Comparison of ENCODE assay signal across 9 cellular contexts in the genomic region with DNA sequence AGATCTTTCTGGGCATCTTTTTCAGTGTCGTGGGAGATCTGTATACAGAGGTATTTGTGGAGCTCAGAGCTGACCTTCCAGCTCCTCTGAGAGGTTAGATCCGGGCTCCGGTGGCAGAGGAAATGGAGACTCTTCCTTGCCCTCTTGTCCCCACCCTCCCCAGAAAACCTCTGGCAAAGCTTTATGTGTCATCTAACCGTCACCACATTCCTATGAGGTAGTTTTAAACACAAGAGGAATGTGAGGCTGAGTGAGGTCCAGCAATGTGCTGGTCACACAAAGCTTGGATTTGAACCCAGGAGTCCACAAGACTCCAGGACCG. TPM values are rescaled to one million over a fixed set of nuclear protein-coding genes. Genes with fewer than 3 reads are reported as not detected.
DNase-seq lines count a peak whose midpoint lies in the region; ATAC-seq, FAIRE-seq and TF ChIP-seq lines count a peak whose summit lies in the region.
"Had no signal": no experiment of that assay in that cellular context is flagged by ENCODE, and none has a peak within 500 bp of the region (broad histone marks: within the 10 kb centered on the region; RNA-seq: fewer than 3 reads in every experiment).

No MANE protein-coding gene starts in this region.

- no peak for TF ChIP-seq CTCF in epithelial cell of esophagus (IDR thresholded peaks at IDR 0.05; ENCODE audit: insufficient read depth, low read depth, low read length, missing control alignments)

- no peak overlapping the region for H3K4me3 ChIP-seq in epithelial cell of esophagus (ENCODE audit: low read length)

- no peak for ATAC-seq in HG03520 (IDR thresholded peaks at IDR 0.05; ENCODE audit: unreplicated experiment)

- intact Hi-C loops in posterior cingulate gyrus (cut with DNase I), result no loop called here

- DNase-seq in Daoy (ENCODE audit: low read depth) (peak; percentile 81), RCC 7860 (ENCODE audit: low spot score) (peak; percentile 94), epithelial cell of esophagus (ENCODE audit: low read depth) (peak; percentile 57), non-pigmented ciliary epithelial cell (ENCODE audit: low read depth) (peak; percentile 31), posterior cingulate gyrus (no peak), NCI-H2081 (lab: John Stamatoyannopoulos, UW) (no peak), NCI-H748 (lab: John Stamatoyannopoulos, UW; ENCODE audit: unreplicated experiment) (no peak)

- FAIRE-seq in RCC 7860 (lab: Jason Lieb, UNC), result peak; percentile 88

RNA-seq across cellular contexts. Expression of a gene that starts 1.2 kb away (rescaled TPM):
- total RNA-seq in Daoy (2014; rRNA removed; shearing (Covaris generic)), result not detected in 2 replicates
- total RNA-seq: activated CD4-positive, alpha-beta memory T cell treated with anti-CD3 and anti-CD28 coated beads, Interleukin-2, amount 10 ng/mL, durations not matched to agents 7 days and 5 days had no signal

RNA-seq across cellular contexts. Expression of a gene that starts 13.3 kb away (rescaled TPM):
- total RNA-seq in Daoy (2014; rRNA removed; shearing (Covaris generic)), result 0.69 and 1.3 TPM in 2 replicates

Comparison
In these comparisons a context has a peak if more than half of its experiments do, and no peak if none do; other contexts are left out.
1. DNase-seq: peak in Daoy (single experiment), RCC 7860 (single experiment), epithelial cell of esophagus (single experiment) and non-pigmented ciliary epithelial cell (single experiment); none in posterior cingulate gyrus (0 of 10), NCI-H2081 (0 of 2) and NCI-H748 (single experiment).